ENCODE assay signal across 31 cellular contexts in genomic region chr10:29991382-29991781, GRCh38.
"Had no signal": no experiment of that assay in that cellular context is flagged by ENCODE, and none has a peak within 500 bp of the region (broad histone marks: within the 10 kb centered on the region; RNA-seq: fewer than 3 reads in every experiment).

No MANE protein-coding gene starts in this region.

- H3K27ac Mint-ChIP-seq: natural killer cell treated with Interleukin-12 subunit alpha and Interleukin-12 subunit beta and Interleukin-15 and Interleukin-18, amount 100 ng/mL, for 72 hours; neural progenitor cell; progenitor cell of endocrine pancreas; stimulated activated memory B cell treated with anti-CD40 and anti-IgM and Interleukin-4, amounts not matched to agents 10 μg/mL and 1 μg/mL and 100 μg/mL, for 72 hours; stimulated activated naive CD8-positive, alpha-beta T cell treated with anti-CD3 and anti-CD28 coated beads, Interleukin-15, amount 100 ng/mL, for 72 hours; type B pancreatic cell had no signal

- H2AFZ ChIP-seq: neural progenitor cell, parathyroid adenoma had no signal

- H3K4me3 Mint-ChIP-seq: naive thymus-derived CD8-positive, alpha-beta T cell; natural killer cell treated with Interleukin-12 subunit alpha and Interleukin-12 subunit beta and Interleukin-15 and Interleukin-18, amount 100 ng/mL, for 72 hours; neural progenitor cell; stimulated activated memory B cell treated with anti-CD40 and anti-IgM and Interleukin-4, amounts not matched to agents 10 μg/mL and 1 μg/mL and 100 μg/mL, for 72 hours; stimulated activated naive CD8-positive, alpha-beta T cell treated with anti-CD3 and anti-CD28 coated beads, Interleukin-15, amount 100 ng/mL, for 72 hours; type B pancreatic cell had no signal

- ATAC-seq: naive thymus-derived CD8-positive, alpha-beta T cell; natural killer cell treated with Interleukin-12 subunit alpha and Interleukin-12 subunit beta and Interleukin-15 and Interleukin-18, amount 100 ng/mL, for 72 hours; psoas muscle; right cardiac atrium; sciatic nerve; stimulated activated memory B cell treated with anti-CD40 and anti-IgM and Interleukin-4, amounts not matched to agents 10 μg/mL and 1 μg/mL and 100 μg/mL, for 72 hours; stimulated activated naive CD8-positive, alpha-beta T cell treated with anti-CD3 and anti-CD28 coated beads, Interleukin-15, amount 100 ng/mL, for 72 hours; stimulated activated naive CD8-positive, alpha-beta T cell treated with anti-CD3 and anti-CD28 coated beads, Interleukin-15, Interleukin-2, amounts not matched to agents 100 U/mL and 50 U/mL, for 24 hours; upper lobe of right lung had no signal

- H3K36me3 ChIP-seq: neural progenitor cell, ovary, spleen, suprapubic skin, tibial artery, transverse colon, upper lobe of right lung, uterus had no signal

- H3K4me2 ChIP-seq: neural progenitor cell, smooth muscle cell had no signal

- H3K9ac ChIP-seq: neural progenitor cell, parathyroid adenoma had no signal

- H3K27ac ChIP-seq: neural progenitor cell, ovary, parathyroid adenoma, psoas muscle, skin epidermis, spleen, suprapubic skin, tibial artery, transverse colon, upper lobe of right lung, uterus had no signal

- H3K36me3 Mint-ChIP-seq: naive thymus-derived CD8-positive, alpha-beta T cell; natural killer cell treated with Interleukin-12 subunit alpha and Interleukin-12 subunit beta and Interleukin-15 and Interleukin-18, amount 100 ng/mL, for 72 hours; stimulated activated memory B cell treated with anti-CD40 and anti-IgM and Interleukin-4, amounts not matched to agents 10 μg/mL and 1 μg/mL and 100 μg/mL, for 72 hours; type B pancreatic cell had no signal

- H3K4me3 ChIP-seq: neural progenitor cell, ovary, psoas muscle, skin epidermis, smooth muscle cell, spleen, suprapubic skin, testis, tibial artery, transverse colon, upper lobe of right lung, uterus had no signal

- H3K9me3 ChIP-seq: ovary, psoas muscle, spleen, suprapubic skin, testis, tibial artery, transverse colon, upper lobe of right lung, uterus had no signal

- H3K4me1 Mint-ChIP-seq: naive thymus-derived CD8-positive, alpha-beta T cell; stimulated activated memory B cell treated with anti-CD40 and anti-IgM and Interleukin-4, amounts not matched to agents 10 μg/mL and 1 μg/mL and 100 μg/mL, for 72 hours; stimulated activated naive CD8-positive, alpha-beta T cell treated with anti-CD3 and anti-CD28 coated beads, Interleukin-15, amount 100 ng/mL, for 72 hours had no signal

- DNase-seq: naive thymus-derived CD8-positive, alpha-beta T cell; occipital lobe; ovary; posterior cingulate gyrus; psoas muscle; right cardiac atrium; spleen; stimulated activated CD4-positive, alpha-beta T cell treated with anti-CD3 and anti-CD28 coated beads, Interleukin-12 subunit alpha, Interleukin-12 subunit beta, amount 100 ng/mL, for 4 hours; stimulated activated CD4-positive, alpha-beta T cell treated with anti-CD3 and anti-CD28 coated beads, Interleukin-1b, Interleukin-23, amount 100 ng/mL, for 48 hours; stimulated activated CD4-positive, alpha-beta T cell treated with anti-CD3 and anti-CD28 coated beads, Interleukin-4, amount 100 ng/mL, for 1 hour; stimulated activated CD4-positive, alpha-beta T cell treated with anti-CD3 and anti-CD28 coated beads, Interleukin-4, amount 100 ng/mL, for 4 hours; stimulated activated CD8-positive, alpha-beta memory T cell treated with anti-CD3 and anti-CD28 coated beads, Interleukin-4, amount 100 ng/mL, for 48 hours; stimulated activated naive CD4-positive, alpha-beta T cell; stimulated activated naive CD8-positive, alpha-beta T cell treated with anti-CD3 and anti-CD28 coated beads, Interleukin-15, amount 100 ng/mL, for 72 hours; stimulated activated naive CD8-positive, alpha-beta T cell treated with anti-CD3 and anti-CD28 coated beads, Interleukin-15, Interleukin-2, amounts not matched to agents 100 U/mL and 50 U/mL, for 24 hours; substantia nigra; testis; tibial artery; transverse colon; upper lobe of right lung; uterus had no signal

- H3K27me3 ChIP-seq: neural progenitor cell, ovary, suprapubic skin, testis, tibial artery, transverse colon, upper lobe of right lung, uterus had no signal

- H3K4me1 ChIP-seq: neural progenitor cell, parathyroid adenoma, spleen, suprapubic skin, transverse colon, uterus had no signal

- H3K9me3 Mint-ChIP-seq: natural killer cell treated with Interleukin-12 subunit alpha and Interleukin-12 subunit beta and Interleukin-15 and Interleukin-18, amount 100 ng/mL, for 72 hours; stimulated activated memory B cell treated with anti-CD40 and anti-IgM and Interleukin-4, amounts not matched to agents 10 μg/mL and 1 μg/mL and 100 μg/mL, for 72 hours; stimulated activated naive CD8-positive, alpha-beta T cell treated with anti-CD3 and anti-CD28 coated beads, Interleukin-15, amount 100 ng/mL, for 72 hours had no signal

- H3K27me3 Mint-ChIP-seq: type B pancreatic cell had no signal
